Comparison of ENCODE assay signal across 19 cellular contexts in the genomic region with DNA sequence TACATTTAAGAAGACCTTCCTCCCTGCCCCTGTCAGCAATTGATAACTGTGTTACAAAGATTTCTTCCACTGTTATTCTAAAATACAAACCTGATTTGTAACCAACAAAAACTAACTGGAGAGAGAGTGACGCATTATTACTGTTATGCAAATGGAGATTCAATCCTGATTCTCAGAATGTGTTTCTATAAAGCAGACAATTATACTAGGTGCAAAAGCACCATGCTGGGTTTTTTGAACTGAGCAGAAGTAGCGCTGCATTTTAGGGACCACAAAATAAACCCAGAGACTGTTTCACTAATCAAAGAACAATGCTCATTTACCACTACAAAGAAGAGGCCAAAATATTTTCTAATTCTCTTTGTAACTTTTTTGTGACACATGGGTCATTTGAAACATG.
"Had no signal": no experiment of that assay in that cellular context is flagged by ENCODE, and none has a peak within 500 bp of the region (broad histone marks: within the 10 kb centered on the region; RNA-seq: fewer than 3 reads in every experiment).

No MANE protein-coding gene starts in this region.

- H3K4me1 Mint-ChIP-seq: neural crest cell had no signal

- H3K4me3 Mint-ChIP-seq: activated naive CD8-positive, alpha-beta T cell; naive thymus-derived CD4-positive, alpha-beta T cell; neural crest cell had no signal

- H3K9me3 Mint-ChIP-seq: neural crest cell had no signal

- ATAC-seq: esophagus mucosa; left lung; naive thymus-derived CD4-positive, alpha-beta T cell had no signal

- DNase-seq: activated CD4-positive, alpha-beta T cell treated with anti-CD3 and anti-CD28 coated beads for 1 hour; activated CD4-positive, alpha-beta T cell treated with anti-CD3 and anti-CD28 coated beads, Interleukin-2, amount 50 U/mL, for 4 hours; activated gamma-delta T cell treated with Interleukin-2 at 50 U/mL for 16 hours; adrenal gland; central memory CD4-positive, alpha-beta T cell; effector memory CD4-positive, alpha-beta T cell; foreskin melanocyte; glutamatergic neuron; kidney glomerular epithelial cell; left lung; naive thymus-derived CD4-positive, alpha-beta T cell; stimulated activated CD4-positive, alpha-beta T cell treated with anti-CD3 and anti-CD28 coated beads, Interleukin-2, amount 100 ng/mL, for 48 hours; stimulated activated CD8-positive, alpha-beta memory T cell treated with anti-CD3 and anti-CD28 coated beads, Interleukin-4, amount 100 ng/mL, for 48 hours; stimulated activated naive CD4-positive, alpha-beta T cell; T-helper 1 cell; upper lobe of left lung had no signal

- H3K27me3 Mint-ChIP-seq: activated naive CD8-positive, alpha-beta T cell; naive thymus-derived CD4-positive, alpha-beta T cell had no signal
